ENCODE assay signal across 1 cellular context in genomic region chr20:22584922-22585785, GRCh38.
A peak's percentile ranks its signal among the peaks of the same experiment; 100 is the strongest.
TF ChIP-seq lines count a peak whose summit lies in the region.

No MANE protein-coding gene starts in this region.

TF ChIP-seq in HepG2, 621 proteins besides CTCF, POLR2A, EP300 and RAD21 (continued from another document and continues in another):
- TF ChIP-seq KLF12 (CRISPR knock-in tag; IDR thresholded peaks at IDR 0.05; ENCODE audit: borderline replicate concordance) (peak; percentile 90), ZNF512B (CRISPR knock-in tag; IDR thresholded peaks at IDR 0.05; ENCODE audit: borderline replicate concordance) (peak; percentile 81; the same call in 1 of the 2 replicates), PAX8 (CRISPR knock-in tag; IDR thresholded peaks at IDR 0.05; ENCODE audit: borderline replicate concordance) (no peak), ZNF503 (CRISPR knock-in tag; IDR thresholded peaks at IDR 0.05) (peak; percentile 90), DZIP1 (CRISPR knock-in tag; IDR thresholded peaks at IDR 0.05) (peak; percentile 64; the same call in 1 of the 2 replicates), NCOA5 (CRISPR knock-in tag; IDR thresholded peaks at IDR 0.05) (no peak), RFX5 (IDR thresholded peaks at IDR 0.05; ENCODE audit: low read depth, low read length) (no peak; the same call in 1 of the 2 replicates), ZC3H13 (CRISPR knock-in tag; IDR thresholded peaks at IDR 0.05) (0 out of 2 replicates have a peak, but pooled peaks have one; percentile 29), ZNF124 (CRISPR knock-in tag; IDR thresholded peaks at IDR 0.05) (no peak), RERE (CRISPR knock-in tag; IDR thresholded peaks at IDR 0.05; ENCODE audit: low read depth) (peak; percentile 92), SOX6 (IDR thresholded peaks at IDR 0.05) (no peak), SOX6 (CRISPR knock-in tag; IDR thresholded peaks at IDR 0.05) (peak; percentile 93), CHD4 (IDR thresholded peaks at IDR 0.05; ENCODE audit: borderline replicate concordance, low read length) (no peak), TGIF2 (CRISPR knock-in tag; IDR thresholded peaks at IDR 0.05) (peak; percentile 93; the same call in 1 of the 2 replicates), ZNF446 (CRISPR knock-in tag; IDR thresholded peaks at IDR 0.05) (peak; percentile 85; the same call in 1 of the 2 replicates), POLR2AphosphoS2 (IDR thresholded peaks at IDR 0.05; ENCODE audit: low read depth, low read length) (no peak), KLF15 (CRISPR knock-in tag; IDR thresholded peaks at IDR 0.05; ENCODE audit: borderline replicate concordance) (no peak), ZXDC (CRISPR knock-in tag; IDR thresholded peaks at IDR 0.05) (no peak), ZNF329 (CRISPR knock-in tag; IDR thresholded peaks at IDR 0.05; ENCODE audit: low read depth) (peak; percentile 70; the same call in 1 of the 2 replicates), GABPB1 (CRISPR knock-in tag; IDR thresholded peaks at IDR 0.05) (peak; percentile 61), ZNF883 (CRISPR knock-in tag; IDR thresholded peaks at IDR 0.05; ENCODE audit: not compliant biosample characterization) (no peak), ZNF879 (CRISPR knock-in tag; IDR thresholded peaks at IDR 0.05) (no peak), MED8 (CRISPR knock-in tag; IDR thresholded peaks at IDR 0.05; ENCODE audit: insufficient replicate concordance) (peak; percentile 25)
- TF ChIP-seq, protein P1, sequence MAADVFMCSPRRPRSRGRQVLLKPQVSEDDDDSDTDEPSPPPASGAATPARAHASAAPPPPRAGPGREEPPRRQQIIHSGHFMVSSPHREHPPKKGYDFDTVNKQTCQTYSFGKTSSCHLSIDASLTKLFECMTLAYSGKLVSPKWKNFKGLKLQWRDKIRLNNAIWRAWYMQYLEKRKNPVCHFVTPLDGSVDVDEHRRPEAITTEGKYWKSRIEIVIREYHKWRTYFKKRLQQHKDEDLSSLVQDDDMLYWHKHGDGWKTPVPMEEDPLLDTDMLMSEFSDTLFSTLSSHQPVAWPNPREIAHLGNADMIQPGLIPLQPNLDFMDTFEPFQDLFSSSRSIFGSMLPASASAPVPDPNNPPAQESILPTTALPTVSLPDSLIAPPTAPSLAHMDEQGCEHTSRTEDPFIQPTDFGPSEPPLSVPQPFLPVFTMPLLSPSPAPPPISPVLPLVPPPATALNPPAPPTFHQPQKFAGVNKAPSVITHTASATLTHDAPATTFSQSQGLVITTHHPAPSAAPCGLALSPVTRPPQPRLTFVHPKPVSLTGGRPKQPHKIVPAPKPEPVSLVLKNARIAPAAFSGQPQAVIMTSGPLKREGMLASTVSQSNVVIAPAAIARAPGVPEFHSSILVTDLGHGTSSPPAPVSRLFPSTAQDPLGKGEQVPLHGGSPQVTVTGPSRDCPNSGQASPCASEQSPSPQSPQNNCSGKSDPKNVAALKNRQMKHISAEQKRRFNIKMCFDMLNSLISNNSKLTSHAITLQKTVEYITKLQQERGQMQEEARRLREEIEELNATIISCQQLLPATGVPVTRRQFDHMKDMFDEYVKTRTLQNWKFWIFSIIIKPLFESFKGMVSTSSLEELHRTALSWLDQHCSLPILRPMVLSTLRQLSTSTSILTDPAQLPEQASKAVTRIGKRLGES (CRISPR knock-in tag; IDR thresholded peaks at IDR 0.05; ENCODE audit: borderline replicate concordance), result peak; percentile 38
- TF ChIP-seq, protein P2, sequence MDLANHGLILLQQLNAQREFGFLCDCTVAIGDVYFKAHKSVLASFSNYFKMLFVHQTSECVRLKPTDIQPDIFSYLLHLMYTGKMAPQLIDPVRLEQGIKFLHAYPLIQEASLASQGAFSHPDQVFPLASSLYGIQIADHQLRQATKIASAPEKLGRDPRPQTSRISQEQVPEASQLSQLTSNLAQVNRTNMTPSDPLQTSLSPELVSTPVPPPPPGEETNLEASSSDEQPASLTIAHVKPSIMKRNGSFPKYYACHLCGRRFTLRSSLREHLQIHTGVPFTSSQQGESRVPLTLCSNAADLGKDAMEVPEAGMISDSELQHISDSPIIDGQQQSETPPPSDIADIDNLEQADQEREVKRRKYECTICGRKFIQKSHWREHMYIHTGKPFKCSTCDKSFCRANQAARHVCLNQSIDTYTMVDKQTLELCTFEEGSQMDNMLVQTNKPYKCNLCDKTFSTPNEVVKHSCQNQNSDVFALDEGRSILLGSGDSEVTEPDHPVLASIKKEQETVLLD (CRISPR knock-in tag; IDR thresholded peaks at IDR 0.05; ENCODE audit: low read depth), result peak; percentile 43; the same call in 1 of the 2 replicates
- TF ChIP-seq, protein P3, sequence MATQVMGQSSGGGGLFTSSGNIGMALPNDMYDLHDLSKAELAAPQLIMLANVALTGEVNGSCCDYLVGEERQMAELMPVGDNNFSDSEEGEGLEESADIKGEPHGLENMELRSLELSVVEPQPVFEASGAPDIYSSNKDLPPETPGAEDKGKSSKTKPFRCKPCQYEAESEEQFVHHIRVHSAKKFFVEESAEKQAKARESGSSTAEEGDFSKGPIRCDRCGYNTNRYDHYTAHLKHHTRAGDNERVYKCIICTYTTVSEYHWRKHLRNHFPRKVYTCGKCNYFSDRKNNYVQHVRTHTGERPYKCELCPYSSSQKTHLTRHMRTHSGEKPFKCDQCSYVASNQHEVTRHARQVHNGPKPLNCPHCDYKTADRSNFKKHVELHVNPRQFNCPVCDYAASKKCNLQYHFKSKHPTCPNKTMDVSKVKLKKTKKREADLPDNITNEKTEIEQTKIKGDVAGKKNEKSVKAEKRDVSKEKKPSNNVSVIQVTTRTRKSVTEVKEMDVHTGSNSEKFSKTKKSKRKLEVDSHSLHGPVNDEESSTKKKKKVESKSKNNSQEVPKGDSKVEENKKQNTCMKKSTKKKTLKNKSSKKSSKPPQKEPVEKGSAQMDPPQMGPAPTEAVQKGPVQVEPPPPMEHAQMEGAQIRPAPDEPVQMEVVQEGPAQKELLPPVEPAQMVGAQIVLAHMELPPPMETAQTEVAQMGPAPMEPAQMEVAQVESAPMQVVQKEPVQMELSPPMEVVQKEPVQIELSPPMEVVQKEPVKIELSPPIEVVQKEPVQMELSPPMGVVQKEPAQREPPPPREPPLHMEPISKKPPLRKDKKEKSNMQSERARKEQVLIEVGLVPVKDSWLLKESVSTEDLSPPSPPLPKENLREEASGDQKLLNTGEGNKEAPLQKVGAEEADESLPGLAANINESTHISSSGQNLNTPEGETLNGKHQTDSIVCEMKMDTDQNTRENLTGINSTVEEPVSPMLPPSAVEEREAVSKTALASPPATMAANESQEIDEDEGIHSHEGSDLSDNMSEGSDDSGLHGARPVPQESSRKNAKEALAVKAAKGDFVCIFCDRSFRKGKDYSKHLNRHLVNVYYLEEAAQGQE (IDR thresholded peaks at IDR 0.05; ENCODE audit: borderline replicate concordance in 1 of 2, low read depth in 1 of 2, low read length in 2 of 2), result no peak
